23 cellular contexts compared by ENCODE assay signal in genomic region chr9:80619356-80619755, GRCh38.
DNase-seq lines count a peak whose midpoint lies in the region; ATAC-seq and TF ChIP-seq lines count a peak whose summit lies in the region.
"Had no signal": no experiment of that assay in that cellular context is flagged by ENCODE, and none has a peak within 500 bp of the region (broad histone marks: within the 10 kb centered on the region; RNA-seq: fewer than 3 reads in every experiment).

No MANE protein-coding gene starts in this region.

- H3K27me3 ChIP-seq in IMR-90 (ENCODE audit: control insufficient read depth, insufficient read depth, low read length) (no peaks in the 10 kb centered on the region), mesendoderm (ENCODE audit: insufficient read depth, low read length, poor library complexity) (no peaks in the 10 kb centered on the region)
- H3K27me3 ChIP-seq: BE2C, BLaER1 had no signal

- H2AK9ac ChIP-seq in IMR-90 (replicated peaks; ENCODE audit: low read depth, low read length, poor library complexity), result no peak overlapping the region

- H3K9me3 ChIP-seq in IMR-90 (ENCODE audit: control insufficient read depth, insufficient read depth, low read length), result no peaks in the 10 kb centered on the region
- H3K9me3 ChIP-seq: BE2C, BLaER1 had no signal

- dilution Hi-C loops in IMR-90 (cut with HindIII; ENCODE audit: low sequenced_read_pairs, unreplicated experiment), result no loop called here

- intact Hi-C loops in IMR-90 (cut with micrococcal nuclease), result no loop called here

- H3K4me1 ChIP-seq in IMR-90 (ENCODE audit: control insufficient read depth, insufficient read depth, low read length), result no peaks in the 10 kb centered on the region
- no peaks in the 10 kb centered on the region for H3K4me1 ChIP-seq in mesendoderm (ENCODE audit: control insufficient read depth, low read depth, low read length)
- H3K4me1 ChIP-seq: BE2C, BLaER1 had no signal

- peaks cover 4% of the 10 kb centered on the region; the same call in 1 of the 2 replicates for H3K36me3 Mint-ChIP-seq in WTC11
- no peaks in the 10 kb centered on the region for H3K36me3 Mint-ChIP-seq in naive thymus-derived CD8-positive, alpha-beta T cell
- H3K36me3 Mint-ChIP-seq: CD14-positive monocyte; CD4-positive, alpha-beta memory T cell; CD4-positive, CD25-positive, alpha-beta regulatory T cell; CD8-positive, alpha-beta memory T cell had no signal

- peaks cover 31% of the 10 kb centered on the region for H3K9me3 Mint-ChIP-seq in WTC11
- H3K9me3 Mint-ChIP-seq in naive thymus-derived CD8-positive, alpha-beta T cell, result peaks cover 0 to 14% (median 2%) of the 10 kb centered on the region in 9 donors

- H3K9ac ChIP-seq in IMR-90 (ENCODE audit: low read depth, low read length), result no peak overlapping the region
- no peak overlapping the region for H3K9ac ChIP-seq in mesendoderm (ENCODE audit: low read length)
- H3K9ac ChIP-seq: BLaER1 had no signal

- H3K36me3 ChIP-seq in IMR-90 (ENCODE audit: control insufficient read depth, insufficient read depth, low read length) (no peaks in the 10 kb centered on the region), mesendoderm (ENCODE audit: control insufficient read depth, insufficient read depth, low read length) (no peaks in the 10 kb centered on the region)
- H3K36me3 ChIP-seq: BE2C, BLaER1 had no signal

- H3K18ac ChIP-seq in IMR-90 (ENCODE audit: low read depth, low read length), result no peak overlapping the region
- no peak overlapping the region for H3K18ac ChIP-seq in mesendoderm (ENCODE audit: low read length)

- H2BK15ac ChIP-seq in IMR-90 (ENCODE audit: low read depth, low read length), result no peak overlapping the region
- H2BK15ac ChIP-seq in mesendoderm (replicated peaks; ENCODE audit: low read depth), result no peak overlapping the region

- H4K8ac ChIP-seq in IMR-90 (ENCODE audit: low read depth in 2 of 2, low read length in 2 of 2) (no peak overlapping the region), mesendoderm (ENCODE audit: low read depth, low read length) (no peak overlapping the region)

- H2AK5ac ChIP-seq in IMR-90 (ENCODE audit: low read depth, low read length) (no peak overlapping the region), mesendoderm (ENCODE audit: low read length) (no peak overlapping the region)

- TF ChIP-seq CTCF in IMR-90 (conservative IDR thresholded peaks at IDR 0.05; ENCODE audit: low read depth, low read length), result no peak
- no peak for TF ChIP-seq CTCF in WTC11 (IDR thresholded peaks at IDR 0.05)

- H2BK20ac ChIP-seq in IMR-90 (ENCODE audit: low read depth, low read length), result no peak overlapping the region

- H3K4me1 Mint-ChIP-seq in WTC11, result peaks cover 5% of the 10 kb centered on the region; the same call in 1 of the 2 replicates
- H3K4me1 Mint-ChIP-seq in naive thymus-derived CD8-positive, alpha-beta T cell, result no peaks in the 10 kb centered on the region
- H3K4me1 Mint-ChIP-seq: CD14-positive monocyte; CD4-positive, alpha-beta memory T cell; CD4-positive, CD25-positive, alpha-beta regulatory T cell; CD8-positive, alpha-beta memory T cell had no signal

- 21% methylated on average over 2 of the region's 3 CpGs; no CpG with 5 or more reads in 1 of the 2 experiments for WGBS in IMR-90 (ENCODE audit: extremely low coverage in 2 of 2, insufficient read length in 1 of 2), 2 experiments
- WGBS in mesendoderm (ENCODE audit: extremely low coverage, insufficient coverage, low lambda C conversion rate), result no CpG with 5 or more reads among the region's 3 CpGs

- CTCF ChIA-PET in IMR-90 (lab: Yijun Ruan, JAX), result no interaction called here
- CTCF ChIA-PET in WTC11 (lab: Charles Lee), result no interaction called here

- H3K9me1 ChIP-seq in IMR-90 (ENCODE audit: insufficient read depth, low read length), result no peaks in the 10 kb centered on the region

- no peak for TF ChIP-seq POLR2A in IMR-90 (IDR thresholded peaks at IDR 0.05; ENCODE audit: low read depth, low read length)

- no peak overlapping the region for H3K4me3 Mint-ChIP-seq in WTC11
- H3K4me3 Mint-ChIP-seq in naive thymus-derived CD8-positive, alpha-beta T cell, result no peak overlapping the region
- H3K4me3 Mint-ChIP-seq: CD14-positive monocyte; CD4-positive, alpha-beta memory T cell; CD4-positive, CD25-positive, alpha-beta regulatory T cell; CD8-positive, alpha-beta memory T cell had no signal

- in situ Hi-C loops in IMR-90 (cut with MboI; ENCODE audit: low sequenced_read_pairs), result no loop called here

- no peak for TF ChIP-seq RAD21 in IMR-90 (IDR thresholded peaks at IDR 0.05; ENCODE audit: low read length)

- no TSS peak for BruUV-seq in IMR-90 (replicated peaks; lab: Mats Ljungman, UMichigan)

- H3K4ac ChIP-seq in IMR-90 (ENCODE audit: low read depth, low read length) (no peak overlapping the region), mesendoderm (ENCODE audit: low read depth, low read length) (no peak overlapping the region)

- H4K5ac ChIP-seq in IMR-90 (ENCODE audit: low read depth, low read length) (no peak overlapping the region), mesendoderm (ENCODE audit: low read length) (no peak overlapping the region)

- H2BK120ac ChIP-seq in IMR-90 (ENCODE audit: low read depth, low read length), result no peak overlapping the region
- no peak overlapping the region for H2BK120ac ChIP-seq in mesendoderm (ENCODE audit: low read depth, low read length)

- H3K23ac ChIP-seq in IMR-90 (ENCODE audit: low read depth, low read length) (no peak overlapping the region), mesendoderm (ENCODE audit: low read length) (no peak overlapping the region)

- peak overlapping the region; percentile 23 for H2BK5ac ChIP-seq in IMR-90 (ENCODE audit: low read depth, low read length, poor library complexity, severe bottlenecking)
- H2BK5ac ChIP-seq in mesendoderm (ENCODE audit: low read length), result no peak overlapping the region

- H3K27me3 Mint-ChIP-seq in WTC11 (ENCODE audit: low read depth), result no peaks in the 10 kb centered on the region
- no peaks in the 10 kb centered on the region for H3K27me3 Mint-ChIP-seq in naive thymus-derived CD8-positive, alpha-beta T cell
- H3K27me3 Mint-ChIP-seq: CD4-positive, alpha-beta memory T cell; CD4-positive, CD25-positive, alpha-beta regulatory T cell; CD8-positive, alpha-beta memory T cell had no signal

- POLR2A ChIA-PET in IMR-90 (lab: Charles Lee; ENCODE audit: unreplicated experiment) (no interaction called here), WTC11 (lab: Charles Lee) (no interaction called here)
- POLR2A ChIA-PET in naive thymus-derived CD8-positive, alpha-beta T cell (lab: Charles Lee), result no interaction called here

- H2AFZ ChIP-seq in IMR-90 (replicated peaks; ENCODE audit: low read length, poor library complexity), result no peak overlapping the region

- ATAC-seq in IMR-90 (ENCODE audit: low read depth), result no peak
- no peak for ATAC-seq in WTC11
- no peak for ATAC-seq in naive thymus-derived CD8-positive, alpha-beta T cell
- ATAC-seq: GM12878 had no signal

- H3K79me1 ChIP-seq in IMR-90 (ENCODE audit: low read depth in 1 of 2, low read length in 2 of 2), result no peaks in the 10 kb centered on the region
- H3K79me1 ChIP-seq in mesendoderm (ENCODE audit: low read length), result no peaks in the 10 kb centered on the region

- H3K27ac ChIP-seq in IMR-90 (ENCODE audit: insufficient read depth, low read length) (no peak overlapping the region), mesendoderm (ENCODE audit: low read depth, low read length) (no peak overlapping the region)
- H3K27ac ChIP-seq: BLaER1 had no signal

- DNase-seq in IMR-90, result peak; percentile 8
- peak; percentile 93 for DNase-seq in mesendoderm
- no peak for DNase-seq in WTC11 (ENCODE audit: low spot score)
- DNase-seq in naive thymus-derived CD8-positive, alpha-beta T cell, result no peak
- DNase-seq in hypothalamus (lab: John Stamatoyannopoulos, UW), result no peak
- DNase-seq: 8988T; ACHN; BE2C; C1 segment of cervical spinal cord; CD4-positive, alpha-beta memory T cell; CD4-positive, CD25-positive, alpha-beta regulatory T cell; CD8-positive, alpha-beta memory T cell; COR-L47; DMS 273 treated with DMSO at 0.1 percent for 48 hours; DMS153; DMS53; DMS79; DND-41; EL; GDM1 had no signal

- no peak overlapping the region for H3K4me3 ChIP-seq in IMR-90 (ENCODE audit: insufficient read depth, low read depth, low read length)
- no peak overlapping the region for H3K4me3 ChIP-seq in mesendoderm (ENCODE audit: low read length)
- H3K4me3 ChIP-seq: BLaER1, GM12878 had no signal

- no peak overlapping the region for H3K27ac Mint-ChIP-seq in WTC11
- no peak overlapping the region for H3K27ac Mint-ChIP-seq in naive thymus-derived CD8-positive, alpha-beta T cell
- H3K27ac Mint-ChIP-seq: CD14-positive monocyte; CD4-positive, alpha-beta memory T cell; CD4-positive, CD25-positive, alpha-beta regulatory T cell; CD8-positive, alpha-beta memory T cell had no signal

- H4K91ac ChIP-seq in IMR-90 (ENCODE audit: insufficient read depth, low read depth, low read length), result no peak overlapping the region

- no peak overlapping the region for H3K56ac ChIP-seq in IMR-90 (ENCODE audit: extremely low read depth, insufficient read depth, low read length)
- H3K56ac ChIP-seq in mesendoderm (ENCODE audit: low read length), result no peak overlapping the region

- H3K4me2 ChIP-seq in IMR-90 (ENCODE audit: low read depth, low read length), result no peak overlapping the region
- H3K4me2 ChIP-seq in mesendoderm (ENCODE audit: low read length), result no peak overlapping the region
- H3K4me2 ChIP-seq: BLaER1 had no signal

- no peak overlapping the region for H3K14ac ChIP-seq in IMR-90 (replicated peaks; ENCODE audit: low read depth, low read length)

- H4K20me1 ChIP-seq in IMR-90 (ENCODE audit: insufficient read depth, low read length), result no peaks in the 10 kb centered on the region
- H4K20me1 ChIP-seq: BLaER1 had no signal

- no peaks in the 10 kb centered on the region for H3K79me2 ChIP-seq in mesendoderm (ENCODE audit: control insufficient read depth, insufficient read depth, low read length)

TF ChIP-seq in WTC11, 78 proteins besides CTCF, POLR2A, EP300 and RAD21 (continues in another document):
- TF ChIP-seq ETV6 (CRISPR knock-in tag; IDR thresholded peaks at IDR 0.05), result no peak
- no peak for TF ChIP-seq CBFB (CRISPR knock-in tag; IDR thresholded peaks at IDR 0.05; ENCODE audit: low read depth)
- TF ChIP-seq CREB1 (CRISPR knock-in tag; IDR thresholded peaks at IDR 0.05), result no peak
- TF ChIP-seq MLX (CRISPR knock-in tag; IDR thresholded peaks at IDR 0.05), result no peak

Comparison
In these comparisons a context has a peak if more than half of its experiments do, and no peak if none do; other contexts are left out.
1. DNase-seq: peak in IMR-90 (single experiment) and mesendoderm (single experiment); none in WTC11 (single experiment), naive thymus-derived CD8-positive, alpha-beta T cell (0 of 10) and hypothalamus (0 of 51).